In genomic region chr14:72383869-72384268, GRCh38 we compare ENCODE assay signal across 21 cellular contexts.
"Had no signal": no experiment of that assay in that cellular context is flagged by ENCODE, and none has a peak within 500 bp of the region (broad histone marks: within the 10 kb centered on the region; RNA-seq: fewer than 3 reads in every experiment).

No MANE protein-coding gene starts in this region.

- ATAC-seq: activated CD8-positive, alpha-beta memory T cell treated with anti-CD3 and anti-CD28 coated beads, Interleukin-2, amount 10 ng/mL, durations not matched to agents 7 days and 5 days; left ventricle myocardium superior; natural killer cell had no signal

- H3K27ac ChIP-seq: cardiac muscle cell, epithelial cell of prostate, right atrium auricular region, skin epidermis, transverse colon had no signal

- H3K36me3 ChIP-seq: cardiac muscle cell, right atrium auricular region, transverse colon had no signal

- H3K9me3 ChIP-seq: right atrium auricular region had no signal

- H3K4me1 ChIP-seq: right atrium auricular region, transverse colon had no signal

- H3K4me3 ChIP-seq: cardiac muscle cell, right atrium auricular region, skin epidermis, transverse colon had no signal

- H3K27me3 ChIP-seq: cardiac muscle cell, right atrium auricular region, transverse colon had no signal

- DNase-seq: activated CD4-positive, alpha-beta memory T cell treated with anti-CD3 and anti-CD28 coated beads for 36 hours; activated CD8-positive, alpha-beta memory T cell treated with anti-CD3 and anti-CD28 coated beads, Interleukin-2, amount 10 ng/mL, durations not matched to agents 7 days and 5 days; activated effector memory CD4-positive, alpha-beta T cell treated with Interleukin-2 at 50 U/mL for 16 hours; activated naive CD4-positive, alpha-beta T cell treated with anti-CD3 and anti-CD28 coated beads, Interleukin-2, amount 50 U/mL, for 16 hours; activated T-cell treated with anti-CD3 and anti-CD28 coated beads, Interleukin-2, amount 50 U/mL, for 1 hour; head of caudate nucleus; kidney glomerular epithelial cell; left ventricle myocardium superior; mesendoderm; natural killer cell; occipital lobe; stimulated activated CD4-positive, alpha-beta T cell treated with anti-CD3 and anti-CD28 coated beads, Interleukin-15, amount 100 ng/mL, for 24 hours; stimulated activated CD4-positive, alpha-beta T cell treated with anti-CD3 and anti-CD28 coated beads, Interleukin-4, amount 100 ng/mL, for 24 hours; stimulated activated naive CD4-positive, alpha-beta T cell; substantia nigra; T1000; transverse colon had no signal
